ENCODE assay signal across 32 cellular contexts in the genomic region with DNA sequence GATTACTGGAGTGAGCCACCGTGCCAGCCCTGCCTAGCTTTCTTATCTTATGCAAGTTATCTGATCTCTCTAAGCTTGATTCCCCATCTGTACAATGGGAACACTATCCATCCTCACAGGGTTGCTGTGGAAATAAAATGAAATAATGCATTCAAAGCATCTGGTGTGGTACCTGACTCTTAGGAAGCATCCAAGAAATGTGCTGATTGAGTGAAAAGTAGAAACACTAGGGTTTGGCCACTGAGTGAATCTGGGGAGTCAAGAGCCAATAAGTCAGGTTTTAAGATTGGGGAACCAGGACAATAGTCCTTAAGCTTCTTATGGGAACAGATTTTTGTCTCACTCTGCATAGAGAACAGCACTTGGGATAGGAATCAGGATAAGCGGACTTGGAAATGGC. TPM values are rescaled to one million over a fixed set of nuclear protein-coding genes. Genes with fewer than 3 reads are reported as not detected.
"Had no signal": no experiment of that assay in that cellular context is flagged by ENCODE, and none has a peak within 500 bp of the region (broad histone marks: within the 10 kb centered on the region; RNA-seq: fewer than 3 reads in every experiment).

No MANE protein-coding gene starts in this region.

- H3K9me3 ChIP-seq: esophagus muscularis mucosa, heart right ventricle, left lung, lower lobe of right lung, right atrium auricular region, stomach, tibial artery, upper lobe of right lung had no signal

- H3K9me3 Mint-ChIP-seq: activated T-helper 1 cell treated with anti-CD3 and anti-CD28 coated beads, Interleukin-12 subunit alpha, Interleukin-12 subunit beta, Interleukin-2, Interleukin-4 antibody, amounts not matched to agents 30 ng/mL and 10 ng/mL and 1 ng/mL, durations not matched to agents 14 hours and 24 hours and 36 hours; central memory CD8-positive, alpha-beta T cell; stimulated activated naive B cell treated with anti-CD40 and anti-IgM and Interleukin-4, amounts not matched to agents 10 μg/mL and 1 μg/mL and 100 μg/mL, for 72 hours had no signal

- H2AFZ ChIP-seq: parathyroid adenoma had no signal

- ATAC-seq: foreskin keratinocyte; heart right ventricle; left lung; lower lobe of right lung; stimulated activated naive B cell treated with anti-CD40 and anti-IgM and Interleukin-4, amounts not matched to agents 10 μg/mL and 1 μg/mL and 100 μg/mL, for 72 hours; upper lobe of right lung had no signal

- DNase-seq: activated CD4-positive, alpha-beta T cell treated with anti-CD3 and anti-CD28 coated beads for 4 hours; activated CD4-positive, alpha-beta T cell treated with anti-CD3 and anti-CD28 coated beads, Interleukin-2, amount 50 U/mL, for 48 hours; activated CD8-positive, alpha-beta memory T cell treated with anti-CD3 and anti-CD28 coated beads for 24 hours; activated gamma-delta T cell; activated naive CD4-positive, alpha-beta T cell treated with anti-CD3 and anti-CD28 coated beads, Interleukin-2, amount 50 U/mL, for 16 hours; activated T-cell treated with anti-CD3 and anti-CD28 coated beads, Interleukin-2, amount 50 U/mL, for 1 hour; anterior cingulate cortex; dermis blood vessel endothelial cell; effector CD4-positive, alpha-beta T cell; foreskin keratinocyte; heart right ventricle; kidney glomerular epithelial cell; left lung; lower lobe of right lung; mesenchymal stem cell; occipital lobe; stimulated activated CD4-positive, alpha-beta T cell treated with anti-CD3 and anti-CD28 coated beads, Interleukin-15, amount 100 ng/mL, for 24 hours; stimulated activated CD4-positive, alpha-beta T cell treated with anti-CD3 and anti-CD28 coated beads, Interleukin-2, amount 100 ng/mL, for 24 hours; stimulated activated naive B cell treated with anti-CD40 and anti-IgM and Interleukin-4, amounts not matched to agents 10 μg/mL and 1 μg/mL and 100 μg/mL, for 72 hours; stomach; tibial artery; upper lobe of right lung had no signal

- H3K36me3 ChIP-seq: right atrium auricular region had no signal

- H3K27me3 Mint-ChIP-seq: central memory CD8-positive, alpha-beta T cell; stimulated activated naive B cell treated with anti-CD40 and anti-IgM and Interleukin-4, amounts not matched to agents 10 μg/mL and 1 μg/mL and 100 μg/mL, for 72 hours had no signal

- H3K27ac Mint-ChIP-seq: activated T-helper 1 cell treated with anti-CD3 and anti-CD28 coated beads, Interleukin-12 subunit alpha, Interleukin-12 subunit beta, Interleukin-2, Interleukin-4 antibody, amounts not matched to agents 30 ng/mL and 10 ng/mL and 1 ng/mL, durations not matched to agents 14 hours and 24 hours and 36 hours; stimulated activated naive B cell treated with anti-CD40 and anti-IgM and Interleukin-4, amounts not matched to agents 10 μg/mL and 1 μg/mL and 100 μg/mL, for 72 hours had no signal

- H3K4me3 Mint-ChIP-seq: activated T-helper 1 cell treated with anti-CD3 and anti-CD28 coated beads, Interleukin-12 subunit alpha, Interleukin-12 subunit beta, Interleukin-2, Interleukin-4 antibody, amounts not matched to agents 30 ng/mL and 10 ng/mL and 1 ng/mL, durations not matched to agents 14 hours and 24 hours and 36 hours; central memory CD8-positive, alpha-beta T cell; stimulated activated naive B cell treated with anti-CD40 and anti-IgM and Interleukin-4, amounts not matched to agents 10 μg/mL and 1 μg/mL and 100 μg/mL, for 72 hours had no signal

- FAIRE-seq: bronchial epithelial cell, colon had no signal

- H3K27ac ChIP-seq: esophagus muscularis mucosa, foreskin keratinocyte, heart right ventricle, left lung, lower lobe of right lung, right atrium auricular region, stomach, tibial artery, upper lobe of right lung had no signal

- H3K4me3 ChIP-seq: esophagus muscularis mucosa, heart right ventricle, left lung, lower lobe of right lung, right atrium auricular region, stomach, tibial artery, upper lobe of right lung had no signal

- H3K79me2 ChIP-seq: parathyroid adenoma had no signal

- H3K27me3 ChIP-seq: esophagus muscularis mucosa, foreskin keratinocyte, heart right ventricle, left lung, right atrium auricular region, stomach, tibial artery, upper lobe of right lung had no signal

- H3K9ac ChIP-seq: parathyroid adenoma had no signal

RNA-seq across cellular contexts. Expression of a gene that starts 27.2 kb away (rescaled TPM):
- total RNA-seq: bronchial epithelial cell; dermis blood vessel endothelial cell; pulmonary artery endothelial cell; T-helper 1 cell treated with Interleukin-12 subunit alpha and Interleukin-12 subunit beta and Interleukin-4 antibody, amounts not matched to agents 30 ng/mL and 1 ng/mL, for 36 hours had no signal

RNA-seq across cellular contexts. Expression of a gene that starts 51.5 kb away (rescaled TPM):
- total RNA-seq: activated T-helper 1 cell treated with anti-CD3 and anti-CD28 coated beads, Interleukin-12 subunit alpha, Interleukin-12 subunit beta, Interleukin-2, Interleukin-4 antibody, amounts not matched to agents 30 ng/mL and 10 ng/mL and 1 ng/mL, durations not matched to agents 14 hours and 24 hours and 36 hours; bronchial epithelial cell; dermis blood vessel endothelial cell; foreskin keratinocyte; glomerular endothelial cell; lower lobe of right lung; occipital lobe; pulmonary artery endothelial cell; T-helper 1 cell treated with Interleukin-12 subunit alpha and Interleukin-12 subunit beta and Interleukin-4 antibody, amounts not matched to agents 30 ng/mL and 1 ng/mL, for 36 hours; upper lobe of right lung had no signal
- polyA plus RNA-seq: foreskin keratinocyte had no signal
